8 cellular contexts compared by ENCODE assay signal in genomic region chr1:120176092-120176855, GRCh38. TPM values are rescaled to one million over a fixed set of nuclear protein-coding genes. Genes with fewer than 3 reads are reported as not detected.
DNase-seq lines count a peak whose midpoint lies in the region; ATAC-seq, FAIRE-seq and TF ChIP-seq lines count a peak whose summit lies in the region.

TSS of gene SEC22B (minus strand) at chr1:120176520. CDS start at chr1:120176381, 139 bp downstream.

- H2BK12ac ChIP-seq in H1 (ENCODE audit: low read depth, low read length): peak within 1 kb of the TSS; percentile 27; the same call in 1 of the 2 replicates
- H2BK12ac ChIP-seq in mesenchymal stem cell (ENCODE audit: low read length in 2 of 2): peak within 1 kb of the TSS; percentile 56 to 66

- H4K91ac ChIP-seq in H1 (replicated peaks; ENCODE audit: insufficient read length, low read length): peak within 1 kb of the TSS; percentile 61
- H4K91ac ChIP-seq in mesenchymal stem cell (ENCODE audit: low read length): peak within 1 kb of the TSS; percentile 62

- peak; percentile 87 to 94 for TF ChIP-seq POLR2A in H1 (IDR thresholded peaks at IDR 0.05; ENCODE audit: control extremely low read depth in 1 of 2, low read depth in 2 of 2, low read length in 2 of 2)

- H3K4me1 ChIP-seq in H1 (replicated peaks in 1 of 4; ENCODE audit: control insufficient read depth in 3 of 4, insufficient read depth in 4 of 4, low read length in 3 of 4) (peaks cover 0 to 7% (median 4%) of the 10 kb centered on the region in 4 experiments; a peak in 4 of 7 replicates), mesenchymal stem cell (ENCODE audit: control insufficient read depth, insufficient read depth, low read depth, low read length) (peaks cover 2% of the 10 kb centered on the region)

- H3K79me1 ChIP-seq in H1 (ENCODE audit: low read depth, low read length) (no peaks in the 10 kb centered on the region), mesenchymal stem cell (replicated peaks; ENCODE audit: low read length, poor library complexity, severe bottlenecking) (no peaks in the 10 kb centered on the region)

- peak within 1 kb of the TSS; percentile 70 for H3K27ac ChIP-seq in H1 (ENCODE audit: low read depth, low read length)
- H3K27ac ChIP-seq in mesenchymal stem cell (ENCODE audit: low read length, poor library complexity, severe bottlenecking): peak within 1 kb of the TSS; percentile 87

- peak within 1 kb of the TSS; percentile 85; the same call in 1 of the 2 replicates for H3K18ac ChIP-seq in H1 (ENCODE audit: extremely low read depth, low read length)
- H3K18ac ChIP-seq in mesenchymal stem cell (ENCODE audit: low read depth in 1 of 2, low read length in 2 of 2): peak within 1 kb of the TSS; percentile 49 to 79

- H2BK120ac ChIP-seq in H1 (replicated peaks; ENCODE audit: low read depth, low read length) (no peak within 1 kb of the TSS), mesenchymal stem cell (ENCODE audit: low read depth, low read length) (peak within 1 kb of the TSS; percentile 49)

- no peak for TF ChIP-seq CTCF in H1 (IDR thresholded peaks at IDR 0.05; ENCODE audit: control extremely low read depth in 1 of 3, insufficient read depth in 1 of 3, low read depth in 1 of 3, low read length in 3 of 3)

- H3K14ac ChIP-seq in H1 (ENCODE audit: insufficient read length) (no peak within 1 kb of the TSS), mesenchymal stem cell (ENCODE audit: low read length in 2 of 2) (peak within 1 kb of the TSS in 1 of 2 experiments; percentile 99)

- H3K9me3 ChIP-seq in H1 (ENCODE audit: insufficient read depth in 2 of 2, low read depth in 1 of 2, low read length in 1 of 2) (no peaks in the 10 kb centered on the region), mesenchymal stem cell (ENCODE audit: control insufficient read depth, low read length) (no peaks in the 10 kb centered on the region)

- POLR2A ChIA-PET in H1 (lab: Charles Lee; ENCODE audit: partially characterized antibody): interaction anchor here (0.6 to 1.2 kb wide), 4 partner anchors 198 to 434 kb away, joined by 3 to 4 read pairs (median 3); no protein-coding TSS in a partner anchor

- H2AK5ac ChIP-seq in H1 (ENCODE audit: low read depth, low read length) (no peak within 1 kb of the TSS), mesenchymal stem cell (ENCODE audit: low read length, severe bottlenecking) (no peak within 1 kb of the TSS)

- H2AFZ ChIP-seq in H1 (ENCODE audit: low read length) (peak within 1 kb of the TSS; percentile 100), mesenchymal stem cell (ENCODE audit: low read depth, low read length) (peak within 1 kb of the TSS; percentile 85)

- H2BK20ac ChIP-seq in H1 (ENCODE audit: low read length): no peak within 1 kb of the TSS

- H3K9ac ChIP-seq in H1 (replicated peaks in 1 of 4; ENCODE audit: extremely low read depth in 1 of 4, low read depth in 3 of 4, low read length in 3 of 4): peak within 1 kb of the TSS; percentile 67 to 85 (median 81)
- peak within 1 kb of the TSS; percentile 99 for H3K9ac ChIP-seq in mesenchymal stem cell (ENCODE audit: low read length)

- H3K23me2 ChIP-seq in H1 (ENCODE audit: low read depth, low read length): peaks cover 2% of the 10 kb centered on the region; the same call in 1 of the 2 replicates

- TF ChIP-seq RAD21 in H1 (IDR thresholded peaks at IDR 0.05 in 1 of 2, conservative IDR thresholded peaks at IDR 0.05 in 1 of 2; ENCODE audit: low read depth in 2 of 2, low read length in 2 of 2): peak in 1 of 2 experiments; percentile 15; a peak in 2 of 4 replicates

- H3K36me3 ChIP-seq in H1 (ENCODE audit: control insufficient read depth in 2 of 4, insufficient read depth in 4 of 4, low read length in 3 of 4) (no peaks in the 10 kb centered on the region), mesenchymal stem cell (ENCODE audit: control insufficient read depth in 1 of 2, insufficient read depth in 2 of 2, low read depth in 1 of 2, low read length in 2 of 2) (no peaks in the 10 kb centered on the region)

- peak; percentile 96 for ATAC-seq in GM21381 (IDR thresholded peaks at IDR 0.05; ENCODE audit: unreplicated experiment)

- H3K79me2 ChIP-seq in H1 (ENCODE audit: control insufficient read depth in 1 of 2, insufficient read depth in 2 of 2, low read length in 2 of 2): peaks cover 0 to 6% of the 10 kb centered on the region in 2 experiments; a peak in 2 of 4 replicates

- CTCF ChIA-PET in H1 (lab: Charles Lee; ENCODE audit: partially characterized antibody): interaction anchor here (1.0 kb wide), 1 partner anchor 12 kb away, joined by 3 read pairs; no protein-coding TSS in a partner anchor

- peak within 1 kb of the TSS; percentile 90 for H4K8ac ChIP-seq in H1 (ENCODE audit: extremely low read depth, insufficient read depth, low read length)
- peak within 1 kb of the TSS; percentile 87 for H4K8ac ChIP-seq in mesenchymal stem cell (ENCODE audit: low read length)

- DNase-seq in COR-L47 (lab: John Stamatoyannopoulos, UW) (peak; percentile 92), HTR-8/SVneo (ENCODE audit: insufficient read length, low spot score) (peak; percentile 64), NOMO-1 treated with DMSO at 0.1 percent for 48 hours (lab: John Stamatoyannopoulos, UW; ENCODE audit: unreplicated experiment) (peak; percentile 92), H1 (ENCODE audit: low read depth in 1 of 2, low spot score in 2 of 2) (peak; percentile 85 to 92), mesenchymal stem cell (peak; percentile 95)
- peak; percentile 71 to 75 for DNase-seq in activated CD8-positive, alpha-beta memory T cell treated with anti-CD3 and anti-CD28 coated beads for 4 hours (ENCODE audit: low read depth in 2 of 2)
- DNase-seq in stimulated activated CD8-positive, alpha-beta memory T cell treated with anti-CD3 and anti-CD28 coated beads, Interleukin-12 subunit alpha, Interleukin-12 subunit beta, amount 100 ng/mL, for 24 hours (ENCODE audit: extremely low read depth): peak; percentile 62

- peak within 1 kb of the TSS; percentile 89 for H2BK5ac ChIP-seq in H1 (ENCODE audit: low read depth, low read length)
- peak within 1 kb of the TSS; percentile 40 for H2BK5ac ChIP-seq in mesenchymal stem cell (ENCODE audit: low read depth, low read length, poor library complexity, severe bottlenecking)

- H3K4me3 ChIP-seq in H1 (ENCODE audit: extremely low read depth in 1 of 4, insufficient read depth in 2 of 4, low read depth in 3 of 4, low read length in 4 of 4): peak within 1 kb of the TSS; percentile 71 to 97 (median 86)
- peak within 1 kb of the TSS; percentile 79 to 96 for H3K4me3 ChIP-seq in mesenchymal stem cell (ENCODE audit: insufficient read depth in 1 of 2, low read depth in 1 of 2, low read length in 2 of 2)

- H3K23ac ChIP-seq in H1 (ENCODE audit: insufficient read length): no peak within 1 kb of the TSS
- no peak within 1 kb of the TSS for H3K23ac ChIP-seq in mesenchymal stem cell (ENCODE audit: low read length in 2 of 2)

- H3K4ac ChIP-seq in H1 (replicated peaks; ENCODE audit: insufficient read length, low read depth, low read length): peak within 1 kb of the TSS; percentile 87
- H3K4ac ChIP-seq in mesenchymal stem cell (ENCODE audit: low read depth in 1 of 2, low read length in 2 of 2): peak within 1 kb of the TSS; percentile 75

- FAIRE-seq in HTR-8/SVneo (lab: Jason Lieb, UNC) (no peak), H1 (lab: Jason Lieb, UNC) (no peak)

- H2BK15ac ChIP-seq in H1 (ENCODE audit: low read length) (no peak within 1 kb of the TSS), mesenchymal stem cell (ENCODE audit: low read depth, poor library complexity, severe bottlenecking) (peak within 1 kb of the TSS; percentile 30)

- 5% methylated on average over 39 of the region's 39 CpGs; no CpG with 5 or more reads in 1 of the 2 experiments for WGBS in H1 (ENCODE audit: extremely low coverage in 1 of 2, insufficient coverage in 1 of 2, insufficient read length in 1 of 2, insufficient replicate concordance in 2 of 2, low coverage in 1 of 2, low lambda C conversion rate in 2 of 2, missing lambda C conversion rate in 1 of 2), 2 experiments
- WGBS in mesenchymal stem cell: under 1% methylated on average over 36 of the region's 39 CpGs

- H3K27me3 ChIP-seq in H1 (replicated peaks in 1 of 4; ENCODE audit: control insufficient read depth in 3 of 4, extremely low read depth in 1 of 4, insufficient read depth in 3 of 4, low read length in 3 of 4): no peaks in the 10 kb centered on the region
- H3K27me3 ChIP-seq in mesenchymal stem cell (ENCODE audit: control insufficient read depth in 1 of 2, insufficient read depth in 1 of 2, low read length in 2 of 2): no peaks in the 10 kb centered on the region

- no peak within 1 kb of the TSS for H3K56ac ChIP-seq in H1 (replicated peaks; ENCODE audit: insufficient read length, low read depth, low read length)

- H4K20me1 ChIP-seq in H1 (replicated peaks in 1 of 2; ENCODE audit: control insufficient read depth in 1 of 2, insufficient read depth in 2 of 2, low read length in 2 of 2): no peaks in the 10 kb centered on the region

- H3K4me2 ChIP-seq in H1 (ENCODE audit: insufficient read depth in 1 of 2, low read depth in 2 of 2, low read length in 2 of 2) (peak within 1 kb of the TSS; percentile 47 to 65), mesenchymal stem cell (ENCODE audit: low read length, poor library complexity, severe bottlenecking) (peak within 1 kb of the TSS; percentile 63)

- peak within 1 kb of the TSS; percentile 88 for H4K5ac ChIP-seq in H1 (ENCODE audit: insufficient read length, low read depth, low read length)

- TF ChIP-seq EP300 in H1 (IDR thresholded peaks at IDR 0.05; ENCODE audit: borderline replicate concordance in 1 of 2, low read depth in 2 of 2, low read length in 2 of 2): peak; percentile 6 to 85; a peak in 2 of 3 replicates

TF ChIP-seq in H1, 55 proteins besides CTCF, POLR2A, EP300 and RAD21 (continues in another document):
- TF ChIP-seq RFX5 (IDR thresholded peaks at IDR 0.05; ENCODE audit: borderline replicate concordance, low read depth, low read length) (no peak), EGR1 (IDR thresholded peaks at IDR 0.05; ENCODE audit: borderline replicate concordance, low read depth, low read length) (peak; percentile 81), CEBPB (IDR thresholded peaks at IDR 0.05; ENCODE audit: low read depth, low read length) (0 out of 2 replicates have a peak, but pooled peaks have one; percentile 1), CHD2 (IDR thresholded peaks at IDR 0.05; ENCODE audit: low read length) (0 out of 2 replicates have a peak, but pooled peaks have one; percentile 59), YY1 (IDR thresholded peaks at IDR 0.05; ENCODE audit: low read depth, low read length) (peak; percentile 88), BCL11A (IDR thresholded peaks at IDR 0.05; ENCODE audit: low read depth in 2 of 2, low read length in 2 of 2) (no peak)

RNA-seq across cellular contexts. Expression of gene SEC22B, which starts in this region (rescaled TPM):
- total RNA-seq in H1 (2021; fragmentation: NEBNext Ultra II Directional; extraction: Animal tissue kit (Norgen Biotek cat#: 25700)): 10.7 and 11.6 TPM in 2 replicates
- polyA plus RNA-seq in H1 (2011; rRNA removed): 3.8 and 5.6 TPM in 2 replicates
- 6.8 TPM for polyA plus RNA-seq in H1 (2011; cell fraction: cytosol; rRNA removed)
- 3.2 TPM for polyA plus RNA-seq in H1 (2011; cell fraction: nucleus; rRNA removed)
- polyA plus RNA-seq in H1 (2012, experiment 1 of 2): 6.0 to 10.5 TPM (median 7.3 TPM) in 4 replicates
- 3.2 TPM for polyA plus RNA-seq in H1 (2012, experiment 2 of 2)
- polyA plus RNA-seq in H1 (2013, experiment 1 of 2): 9.6 TPM
- polyA plus RNA-seq in H1 (2013, experiment 2 of 2): 9.2 TPM
- 7.6 and 10.4 TPM in 2 replicates for polyA minus RNA-seq in H1 (2011; rRNA and poly(A)+ RNA removed)
- polyA minus RNA-seq in H1 (2011; cell fraction: cytosol; rRNA and poly(A)+ RNA removed): 5.5 TPM
- 23.6 TPM for polyA minus RNA-seq in H1 (2011; cell fraction: nucleus; rRNA and poly(A)+ RNA removed)
- polyA plus RNA-seq in mesenchymal stem cell (2013, experiment 1 of 2): 43.4 TPM
- polyA plus RNA-seq in mesenchymal stem cell (2013, experiment 2 of 2): 46.0 TPM

Comparison
In these comparisons a context has a peak if more than half of its experiments do, and no peak if none do; other contexts are left out.
1. Peak in every context shown above with its lines: DNase-seq, ATAC-seq, H3K4me3 ChIP-seq and H3K27ac ChIP-seq.